Comparison of ENCODE assay signal across 8 cellular contexts in the genomic region with DNA sequence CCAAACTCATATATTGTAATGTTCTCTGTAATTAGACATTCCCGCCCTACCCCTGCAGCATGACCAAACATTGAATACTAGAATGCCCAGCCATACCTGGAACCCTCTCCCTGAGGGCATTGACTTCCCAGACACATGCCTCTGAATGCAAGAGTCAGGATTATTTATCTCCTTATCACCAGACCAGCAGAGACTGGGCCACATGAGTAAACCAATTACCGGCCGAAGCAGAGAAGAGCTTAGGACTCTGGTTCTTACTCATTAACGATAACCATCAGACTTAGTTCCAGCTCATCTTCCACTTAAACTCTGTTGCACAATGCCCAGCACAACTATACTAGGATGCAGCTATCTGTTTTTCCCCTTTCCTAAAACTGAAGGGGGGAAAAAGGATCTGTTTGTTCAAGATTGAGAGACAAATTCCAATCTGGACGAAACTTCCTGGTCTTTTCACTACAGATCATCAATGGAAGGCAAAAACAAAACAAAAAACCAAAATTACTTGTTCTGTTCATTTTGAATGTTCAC.
DNase-seq lines count a peak whose midpoint lies in the region; ATAC-seq and TF ChIP-seq lines count a peak whose summit lies in the region.

No MANE protein-coding gene starts in this region.

- H3K4me3 Mint-ChIP-seq in CD4-positive, alpha-beta memory T cell: peak overlapping the region in 1 of 8 donors; percentile 2

- peaks cover 21 to 28% of the 10 kb centered on the region in 2 donors for H3K36me3 Mint-ChIP-seq in CD4-positive, alpha-beta memory T cell

- POLR2A ChIA-PET in CD4-positive, alpha-beta memory T cell (lab: Charles Lee; ENCODE audit: partially characterized antibody): interaction anchor here (0.9 to 3.6 kb wide), 3 partner anchors 8 to 12 kb away, joined by 3 to 29 read pairs (median 3); no protein-coding TSS in a partner anchor

- no peaks in the 10 kb centered on the region for H3K36me3 ChIP-seq in CD4-positive, alpha-beta memory T cell (ENCODE audit: insufficient read depth, low read length)
- H3K36me3 ChIP-seq in neutrophil: peaks cover 8% of the 10 kb centered on the region

- H3K27ac Mint-ChIP-seq in CD4-positive, alpha-beta memory T cell: peak overlapping the region in 5 of 7 donors; percentile 24 to 80 (median 50)

- peaks cover 43 to 74% (median 60%) of the 10 kb centered on the region in 4 donors for H3K4me1 Mint-ChIP-seq in CD4-positive, alpha-beta memory T cell

- DNase-seq in CD4-positive, alpha-beta memory T cell: no peak
- DNase-seq in NCI-H226 (peak; percentile 95), cerebellar nuclear complex (lab: John Stamatoyannopoulos, UW) (no peak), SHP77 treated with DMSO at 0.1 percent for 48 hours (lab: John Stamatoyannopoulos, UW) (no peak)

- H3K4me1 ChIP-seq in CD4-positive, alpha-beta memory T cell (ENCODE audit: insufficient read depth, low read length): peaks cover 47% of the 10 kb centered on the region
- H3K4me1 ChIP-seq in neutrophil (ENCODE audit: control insufficient read depth in 1 of 2, insufficient read depth in 1 of 2, low read depth in 1 of 2, low read length in 1 of 2): peaks cover 90 to 97% of the 10 kb centered on the region in 2 experiments

- no peak for TF ChIP-seq CTCF in neutrophil (IDR thresholded peaks at IDR 0.05)

- no peak overlapping the region for H3K27ac ChIP-seq in CD4-positive, alpha-beta memory T cell (ENCODE audit: low read depth, low read length)
- H3K27ac ChIP-seq in neutrophil: peak overlapping the region; percentile 100

- no peaks in the 10 kb centered on the region for H3K27me3 Mint-ChIP-seq in CD4-positive, alpha-beta memory T cell

- H3K9me3 Mint-ChIP-seq in CD4-positive, alpha-beta memory T cell: no peaks in the 10 kb centered on the region

- no peak overlapping the region for H3K4me3 ChIP-seq in CD4-positive, alpha-beta memory T cell (ENCODE audit: low read length in 2 of 2)
- peak overlapping the region in 1 of 2 experiments; percentile 15 for H3K4me3 ChIP-seq in neutrophil (ENCODE audit: low read depth in 1 of 2, low read length in 1 of 2)

- CTCF ChIA-PET in CD4-positive, alpha-beta memory T cell (lab: Charles Lee; ENCODE audit: partially characterized antibody): interaction anchor here (1.7 to 1.8 kb wide), 2 partner anchors 11 to 69 kb away, joined by 5 to 7 read pairs; no protein-coding TSS in a partner anchor

- peak; percentile 31 for ATAC-seq in esophagus mucosa
- ATAC-seq in GM21526 (IDR thresholded peaks at IDR 0.05; ENCODE audit: low FRiP score, unreplicated experiment): no peak
- ATAC-seq in HG03442 (IDR thresholded peaks at IDR 0.05; ENCODE audit: unreplicated experiment): no peak

- no peaks in the 10 kb centered on the region for H3K27me3 ChIP-seq in CD4-positive, alpha-beta memory T cell (ENCODE audit: insufficient read depth, low read length)
- H3K27me3 ChIP-seq in neutrophil: no peaks in the 10 kb centered on the region

- no peaks in the 10 kb centered on the region for H3K9me3 ChIP-seq in CD4-positive, alpha-beta memory T cell (ENCODE audit: control insufficient read depth in 1 of 2, low read length in 2 of 2)
- H3K9me3 ChIP-seq in neutrophil: no peaks in the 10 kb centered on the region

- intact Hi-C loops in CD4-positive, alpha-beta memory T cell (cut with micrococcal nuclease): no loop called here
